ENCODE assay signal across 10 cellular contexts in genomic region chr1:32925360-32926142, GRCh38. TPM values are rescaled to one million over a fixed set of nuclear protein-coding genes. Genes with fewer than 3 reads are reported as not detected.
DNase-seq lines count a peak whose midpoint lies in the region; ATAC-seq and TF ChIP-seq lines count a peak whose summit lies in the region.
"Had no signal": no experiment of that assay in that cellular context is flagged by ENCODE, and none has a peak within 500 bp of the region (broad histone marks: within the 10 kb centered on the region; RNA-seq: fewer than 3 reads in every experiment).

No MANE protein-coding gene starts in this region.

- no peak overlapping the region for H3K27ac ChIP-seq in neural progenitor cell
- H3K27ac ChIP-seq: ovary, uterus had no signal

- H3K9ac ChIP-seq in neural progenitor cell: no peak overlapping the region

- no peaks in the 10 kb centered on the region for H3K36me3 ChIP-seq in neural progenitor cell
- H3K36me3 ChIP-seq: ovary, uterus had no signal

- no peaks in the 10 kb centered on the region for H3K79me2 ChIP-seq in neural progenitor cell (ENCODE audit: low read depth)

- ATAC-seq in GM21528 (IDR thresholded peaks at IDR 0.05; ENCODE audit: low FRiP score, unreplicated experiment): no peak
- no peak for ATAC-seq in GM21515 (IDR thresholded peaks at IDR 0.05; ENCODE audit: unreplicated experiment)
- ATAC-seq in HG03342 (IDR thresholded peaks at IDR 0.05; ENCODE audit: unreplicated experiment): no peak

- no peak overlapping the region for H3K4me3 ChIP-seq in fibroblast of pulmonary artery (replicated peaks; ENCODE audit: low read depth, low read length)
- H3K4me3 ChIP-seq in neural progenitor cell: peak overlapping the region; percentile 61
- H3K4me3 ChIP-seq: ovary had no signal

- no peak for DNase-seq in T-helper 2 cell treated with Interferon-gamma antibody and Interleukin-4, amounts not matched to agents 5 μg/mL and 100 μg/mL, for 36 hours (ENCODE audit: low spot score)
- DNase-seq in fibroblast of pulmonary artery (ENCODE audit: low read depth) (peak; percentile 23), neural progenitor cell (ENCODE audit: low spot score) (peak; percentile 62), NCI-H128 (lab: John Stamatoyannopoulos, UW; ENCODE audit: unreplicated experiment) (no peak)

- peaks cover 57% of the 10 kb centered on the region for H3K27me3 Mint-ChIP-seq in T-helper 2 cell treated with Interferon-gamma antibody and Interleukin-4, amounts not matched to agents 5 μg/mL and 100 μg/mL, for 36 hours (ENCODE audit: low read depth)
- H3K27me3 Mint-ChIP-seq in neural progenitor cell (ENCODE audit: insufficient read depth, low read depth): peaks cover 20% of the 10 kb centered on the region

- peaks cover 4% of the 10 kb centered on the region for H3F3A ChIP-seq in neural progenitor cell (ENCODE audit: low read depth)

- TF ChIP-seq CTCF in GM12874 (IDR thresholded peaks at IDR 0.05; ENCODE audit: insufficient read depth, low read depth, low read length) (0 out of 2 replicates have a peak, but pooled peaks have one; percentile 10), fibroblast of pulmonary artery (IDR thresholded peaks at IDR 0.05; ENCODE audit: low read length, missing control alignments) (no peak), neural progenitor cell (IDR thresholded peaks at IDR 0.05) (no peak)

- H3K4me1 ChIP-seq in neural progenitor cell: no peaks in the 10 kb centered on the region

- H3K36me3 Mint-ChIP-seq in T-helper 2 cell treated with Interferon-gamma antibody and Interleukin-4, amounts not matched to agents 5 μg/mL and 100 μg/mL, for 36 hours (ENCODE audit: low read depth): no peaks in the 10 kb centered on the region
- H3K36me3 Mint-ChIP-seq in neural progenitor cell: no peaks in the 10 kb centered on the region

- peak overlapping the region; percentile 92 for H3K4me2 ChIP-seq in neural progenitor cell

- no peak overlapping the region for H3K27ac Mint-ChIP-seq in T-helper 2 cell treated with Interferon-gamma antibody and Interleukin-4, amounts not matched to agents 5 μg/mL and 100 μg/mL, for 36 hours
- no peak overlapping the region for H3K27ac Mint-ChIP-seq in neural progenitor cell

- H3K9me3 Mint-ChIP-seq in T-helper 2 cell treated with Interferon-gamma antibody and Interleukin-4, amounts not matched to agents 5 μg/mL and 100 μg/mL, for 36 hours: no peaks in the 10 kb centered on the region
- no peaks in the 10 kb centered on the region for H3K9me3 Mint-ChIP-seq in neural progenitor cell

- H3K27me3 ChIP-seq in neural progenitor cell: peaks cover 67% of the 10 kb centered on the region
- H3K27me3 ChIP-seq: ovary, uterus had no signal

- H4K20me1 ChIP-seq in neural progenitor cell (ENCODE audit: low read depth): no peaks in the 10 kb centered on the region

- peak overlapping the region; percentile 90 for H2AFZ ChIP-seq in neural progenitor cell (replicated peaks)

- peak overlapping the region; percentile 37 for H3K4me3 Mint-ChIP-seq in T-helper 2 cell treated with Interferon-gamma antibody and Interleukin-4, amounts not matched to agents 5 μg/mL and 100 μg/mL, for 36 hours
- peak overlapping the region; percentile 57 for H3K4me3 Mint-ChIP-seq in neural progenitor cell

- no peaks in the 10 kb centered on the region for H3K9me3 ChIP-seq in neural progenitor cell (ENCODE audit: low read depth)
- H3K9me3 ChIP-seq: ovary, uterus had no signal

- peaks cover 15% of the 10 kb centered on the region for H3K4me1 Mint-ChIP-seq in T-helper 2 cell treated with Interferon-gamma antibody and Interleukin-4, amounts not matched to agents 5 μg/mL and 100 μg/mL, for 36 hours (ENCODE audit: low read depth)
- H3K4me1 Mint-ChIP-seq in neural progenitor cell: peaks cover 26% of the 10 kb centered on the region

RNA-seq across cellular contexts. Expression of gene TMEM54, which starts 24.4 kb away (rescaled TPM):
- total RNA-seq in neural progenitor cell (ENCODE audit: low replicate concordance): 13.5 and 14.5 TPM in 2 replicates

RNA-seq across cellular contexts. Expression of gene RNF19B, which starts 39.1 kb away (rescaled TPM):
- total RNA-seq in neural progenitor cell (ENCODE audit: low replicate concordance): 11.5 and 14.2 TPM in 2 replicates

RNA-seq across cellular contexts. Expression of gene HPCA, which starts 39.3 kb away (rescaled TPM):
- total RNA-seq in neural progenitor cell (ENCODE audit: low replicate concordance): 1.0 TPM in 1 of 2 replicates, not detected in the other

RNA-seq across cellular contexts. Expression of gene FNDC5, which starts 54.8 kb away (rescaled TPM):
- total RNA-seq in neural progenitor cell (ENCODE audit: low replicate concordance): 9.6 and 21.4 TPM in 2 replicates

Comparison
In these comparisons a context has a peak if more than half of its experiments do, and no peak if none do; other contexts are left out.
1. DNase-seq: peak in fibroblast of pulmonary artery (single experiment) and neural progenitor cell (single experiment); none in T-helper 2 cell treated with Interferon-gamma antibody and Interleukin-4, amounts not matched to agents 5 μg/mL and 100 μg/mL, for 36 hours (single experiment) and NCI-H128 (single experiment).